Comparison of ENCODE assay signal across 1 cellular context in the genomic region with DNA sequence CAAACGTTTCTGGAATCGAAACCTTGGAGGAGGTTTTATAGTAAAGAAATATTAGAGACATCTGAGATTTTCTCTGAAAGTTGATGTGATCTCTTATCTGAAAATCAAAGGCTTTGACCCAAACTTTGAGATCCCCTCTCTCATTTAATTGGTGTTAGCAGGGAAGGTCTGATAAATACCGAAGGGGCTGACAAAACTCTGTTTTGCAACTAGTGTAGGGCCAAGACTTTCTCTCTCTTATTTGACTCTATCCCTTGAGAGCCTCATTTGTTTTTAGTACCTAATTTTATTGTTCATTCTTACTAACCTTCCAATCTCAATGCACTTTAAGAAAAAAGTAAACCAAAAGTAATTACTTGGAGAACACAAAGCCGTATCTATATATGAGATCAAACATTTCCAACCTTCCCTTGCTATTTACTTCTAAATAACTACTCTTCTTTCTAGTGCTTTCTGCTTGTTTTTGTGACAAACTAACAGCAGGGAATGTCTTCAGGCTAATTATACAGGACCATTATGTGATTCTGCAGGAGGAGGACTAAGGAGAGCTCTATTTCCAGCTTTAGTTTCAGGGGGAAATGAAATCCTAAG.
TF ChIP-seq lines count a peak whose summit lies in the region.

No MANE protein-coding gene starts in this region.

TF ChIP-seq in SK-N-SH, 30 proteins besides CTCF, POLR2A, EP300 and RAD21:
- TF ChIP-seq, protein P1, sequence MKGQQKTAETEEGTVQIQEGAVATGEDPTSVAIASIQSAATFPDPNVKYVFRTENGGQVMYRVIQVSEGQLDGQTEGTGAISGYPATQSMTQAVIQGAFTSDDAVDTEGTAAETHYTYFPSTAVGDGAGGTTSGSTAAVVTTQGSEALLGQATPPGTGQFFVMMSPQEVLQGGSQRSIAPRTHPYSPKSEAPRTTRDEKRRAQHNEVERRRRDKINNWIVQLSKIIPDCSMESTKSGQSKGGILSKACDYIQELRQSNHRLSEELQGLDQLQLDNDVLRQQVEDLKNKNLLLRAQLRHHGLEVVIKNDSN (IDR thresholded peaks at IDR 0.05; ENCODE audit: borderline replicate concordance, low read depth), result no peak
- TF ChIP-seq GABPA (IDR thresholded peaks at IDR 0.05; ENCODE audit: low read depth), result no peak
- TF ChIP-seq, protein P2, sequence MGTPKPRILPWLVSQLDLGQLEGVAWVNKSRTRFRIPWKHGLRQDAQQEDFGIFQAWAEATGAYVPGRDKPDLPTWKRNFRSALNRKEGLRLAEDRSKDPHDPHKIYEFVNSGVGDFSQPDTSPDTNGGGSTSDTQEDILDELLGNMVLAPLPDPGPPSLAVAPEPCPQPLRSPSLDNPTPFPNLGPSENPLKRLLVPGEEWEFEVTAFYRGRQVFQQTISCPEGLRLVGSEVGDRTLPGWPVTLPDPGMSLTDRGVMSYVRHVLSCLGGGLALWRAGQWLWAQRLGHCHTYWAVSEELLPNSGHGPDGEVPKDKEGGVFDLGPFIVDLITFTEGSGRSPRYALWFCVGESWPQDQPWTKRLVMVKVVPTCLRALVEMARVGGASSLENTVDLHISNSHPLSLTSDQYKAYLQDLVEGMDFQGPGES (IDR thresholded peaks at IDR 0.05; ENCODE audit: low read depth, low read length), result no peak
- no peak for TF ChIP-seq JUND (IDR thresholded peaks at IDR 0.05)
- TF ChIP-seq EZH2phosphoT487 (IDR thresholded peaks at IDR 0.05; ENCODE audit: borderline replicate concordance, low read depth), result no peak
- no peak for TF ChIP-seq RXRA (IDR thresholded peaks at IDR 0.05; ENCODE audit: borderline replicate concordance, low read depth)
TF ChIP-seq in SK-N-SH: peak in this region for 0.
